In the genomic region with DNA sequence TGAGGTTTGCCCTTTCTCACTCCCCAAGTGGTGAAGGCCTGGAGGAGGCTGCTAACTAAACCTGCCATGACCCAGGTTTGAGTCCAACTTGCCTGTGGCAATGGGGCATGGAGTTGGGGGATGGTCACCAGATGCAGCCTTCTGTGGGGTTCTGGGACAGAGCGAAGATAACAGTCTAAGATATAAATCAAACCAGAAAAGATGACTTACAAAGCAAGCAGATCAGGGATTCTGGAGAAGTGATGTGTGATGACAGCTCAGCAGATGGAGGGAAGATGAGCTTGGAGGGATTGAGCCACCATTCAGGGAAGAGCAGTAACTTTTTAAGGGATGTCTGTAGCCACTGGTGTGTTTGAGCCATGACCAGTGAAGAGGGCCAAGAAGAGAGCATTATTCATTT, we compare ENCODE assay signal across 32 cellular contexts.
"Had no signal": no experiment of that assay in that cellular context is flagged by ENCODE, and none has a peak within 500 bp of the region (broad histone marks: within the 10 kb centered on the region; RNA-seq: fewer than 3 reads in every experiment).

No MANE protein-coding gene starts in this region.

- H3K27me3 ChIP-seq: Peyer's patch, SJSA1 had no signal

- H3K9me3 ChIP-seq: Peyer's patch, SJSA1 had no signal

- H3K36me3 ChIP-seq: Peyer's patch, SJSA1 had no signal

- H3K4me3 ChIP-seq: Peyer's patch, SJSA1 had no signal

- DNase-seq: activated CD4-positive, alpha-beta T cell treated with anti-CD3 and anti-CD28 coated beads, Interleukin-2, amount 10 ng/mL, durations not matched to agents 24 days and 14 days; activated CD4-positive, alpha-beta T cell treated with anti-CD3 and anti-CD28 coated beads, Interleukin-2, amount 50 U/mL, for 4 hours; activated CD8-positive, alpha-beta T cell treated with anti-CD3 and anti-CD28 coated beads for 36 hours; activated effector memory CD4-positive, alpha-beta T cell treated with anti-CD3 and anti-CD28 coated beads, Interleukin-2, amount 50 U/mL, for 16 hours; activated naive CD4-positive, alpha-beta T cell; activated naive CD4-positive, alpha-beta T cell treated with anti-CD3 and anti-CD28 coated beads, Interleukin-2, amount 50 U/mL, for 16 hours; activated naive CD8-positive, alpha-beta T cell treated with anti-CD3 and anti-CD28 coated beads for 36 hours; activated T-cell treated with anti-CD3 and anti-CD28 coated beads, Interleukin-2, amount 50 U/mL, for 1 hour; activated T-cell treated with anti-CD3 and anti-CD28 coated beads, Interleukin-2, amount 50 U/mL, for 72 hours; amniotic stem cell; aorta; caudate nucleus; cerebellar nuclear complex; MM.1S; MV-4-11; NCI-H1092; NCI-H1436 treated with DMSO at 0.1 percent for 48 hours; NCI-H2081; NCI-H345; NCI-H510A; NCI-H526; NCI-H748 treated with DMSO at 0.1 percent for 48 hours; NK-92 treated with Interleukin-12 subunit alpha and Interleukin-12 subunit beta, amount 100 ng/mL, for 24 hours; PC-3; Peyer's patch; RPMI8226; SHP77 treated with DMSO at 0.1 percent for 48 hours had no signal

- H3K4me1 ChIP-seq: Peyer's patch, SJSA1 had no signal

- FAIRE-seq: bronchial epithelial cell, TTC549 had no signal

- H3K27ac ChIP-seq: KMS-11, Peyer's patch, SJSA1 had no signal

- ATAC-seq: activated CD8-positive, alpha-beta T cell treated with anti-CD3 and anti-CD28 coated beads for 36 hours; activated T-cell treated with anti-CD3 and anti-CD28 coated beads, Interleukin-2, amount 50 U/mL, for 72 hours; activated T-helper 17 cell treated with anti-CD3 and anti-CD28 coated beads, Interleukin-2, amount 50 U/mL, for 72 hours; PC-3 had no signal

- H3K9ac ChIP-seq: KMS-11 had no signal

- H3K4me2 ChIP-seq: KMS-11 had no signal
